ENCODE assay signal across 1 cellular context in genomic region chrX:70479970-70480659, GRCh38.
TF ChIP-seq lines count a peak whose summit lies in the region.

No MANE protein-coding gene starts in this region.

TF ChIP-seq in A549, 52 proteins besides CTCF, POLR2A, EP300 and RAD21 (continued from another document):
- TF ChIP-seq, protein P1, sequence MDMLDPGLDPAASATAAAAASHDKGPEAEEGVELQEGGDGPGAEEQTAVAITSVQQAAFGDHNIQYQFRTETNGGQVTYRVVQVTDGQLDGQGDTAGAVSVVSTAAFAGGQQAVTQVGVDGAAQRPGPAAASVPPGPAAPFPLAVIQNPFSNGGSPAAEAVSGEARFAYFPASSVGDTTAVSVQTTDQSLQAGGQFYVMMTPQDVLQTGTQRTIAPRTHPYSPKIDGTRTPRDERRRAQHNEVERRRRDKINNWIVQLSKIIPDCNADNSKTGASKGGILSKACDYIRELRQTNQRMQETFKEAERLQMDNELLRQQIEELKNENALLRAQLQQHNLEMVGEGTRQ (IDR thresholded peaks at IDR 0.05): no peak
